14 cellular contexts compared by ENCODE assay signal in genomic region chr10:97738616-97739015, GRCh38. TPM values are rescaled to one million over a fixed set of nuclear protein-coding genes. Genes with fewer than 3 reads are reported as not detected.
DNase-seq lines count a peak whose midpoint lies in the region; ATAC-seq and TF ChIP-seq lines count a peak whose summit lies in the region.
"Had no signal": no experiment of that assay in that cellular context is flagged by ENCODE, and none has a peak within 500 bp of the region (broad histone marks: within the 10 kb centered on the region; RNA-seq: fewer than 3 reads in every experiment).

No MANE protein-coding gene starts in this region.

- peaks cover 10% of the 10 kb centered on the region; the same call in 1 of the 2 replicates for H3K9me2 ChIP-seq in GM23338 (ENCODE audit: insufficient read depth)

- DNase-seq in GM23338 (ENCODE audit: low spot score) = no peak
- no peak for DNase-seq in activated naive CD8-positive, alpha-beta T cell treated with anti-CD3 and anti-CD28 coated beads, Interleukin-2, amount 10 ng/mL, durations not matched to agents 7 days and 5 days
- DNase-seq in memory B cell (ENCODE audit: low spot score in 2 of 2) = no peak
- no peak for DNase-seq in G401 (ENCODE audit: low spot score)
- DNase-seq in GM20000 (ENCODE audit: low spot score) = no peak
- DNase-seq: activated CD4-positive, alpha-beta T cell treated with anti-CD3 and anti-CD28 coated beads for 48 hours; central memory CD4-positive, alpha-beta T cell; hippocampal formation; NCI-H2227 treated with DMSO at 0.1 percent for 48 hours; Right ventricle myocardium superior; stimulated activated CD4-positive, alpha-beta T cell treated with anti-CD3 and anti-CD28 coated beads, Interleukin-2, amount 100 ng/mL, for 48 hours had no signal

- H3K27ac Mint-ChIP-seq in GM23338 (no peak overlapping the region), memory B cell (peak overlapping the region; percentile 97)
- no peak overlapping the region for H3K27ac Mint-ChIP-seq in activated naive CD8-positive, alpha-beta T cell treated with anti-CD3 and anti-CD28 coated beads, Interleukin-2, amount 10 ng/mL, durations not matched to agents 7 days and 5 days

- H3K4me3 Mint-ChIP-seq in GM23338 (peak overlapping the region; percentile 87), memory B cell (peak overlapping the region; percentile 98)
- H3K4me3 Mint-ChIP-seq in activated naive CD8-positive, alpha-beta T cell treated with anti-CD3 and anti-CD28 coated beads, Interleukin-2, amount 10 ng/mL, durations not matched to agents 7 days and 5 days = peak overlapping the region; percentile 96

- H2AFZ ChIP-seq in ACC112 (ENCODE audit: low read length, unreplicated experiment) = no peak overlapping the region
- no peak overlapping the region for H2AFZ ChIP-seq in GM23338

- ATAC-seq in GM23338 = no peak
- no peak for ATAC-seq in activated naive CD8-positive, alpha-beta T cell treated with anti-CD3 and anti-CD28 coated beads, Interleukin-2, amount 10 ng/mL, durations not matched to agents 7 days and 5 days (ENCODE audit: low read depth)
- ATAC-seq in memory B cell (ENCODE audit: low read depth) = no peak
- no peak for ATAC-seq in HG02763 (IDR thresholded peaks at IDR 0.05; ENCODE audit: unreplicated experiment)
- no peak for ATAC-seq in GM19397 (IDR thresholded peaks at IDR 0.05; ENCODE audit: unreplicated experiment)

- peaks cover 18% of the 10 kb centered on the region for H4K20me1 ChIP-seq in GM23338 (replicated peaks; ENCODE audit: insufficient read depth)

- POLR2A ChIA-PET in activated naive CD8-positive, alpha-beta T cell treated with anti-CD3 and anti-CD28 coated beads, Interleukin-2, amount 10 ng/mL, durations not matched to agents 7 days and 5 days (lab: Charles Lee) = interaction anchor here (0.6 to 0.9 kb wide), 2 partner anchors 15 to 1877 kb away, joined by 3 read pairs; no protein-coding TSS in a partner anchor

- H3K36me3 ChIP-seq in ACC112 (ENCODE audit: insufficient read depth, low read length) (peaks cover 3% of the 10 kb centered on the region; the same call in 1 of the 2 replicates), GM23338 (ENCODE audit: insufficient read depth) (peaks cover 9% of the 10 kb centered on the region; the same call in 1 of the 2 replicates)

- peaks cover 29% of the 10 kb centered on the region for H3K27me3 Mint-ChIP-seq in GM23338 (ENCODE audit: insufficient read depth, low read depth, poor library complexity)
- H3K27me3 Mint-ChIP-seq in activated naive CD8-positive, alpha-beta T cell treated with anti-CD3 and anti-CD28 coated beads, Interleukin-2, amount 10 ng/mL, durations not matched to agents 7 days and 5 days = no peaks in the 10 kb centered on the region
- no peaks in the 10 kb centered on the region for H3K27me3 Mint-ChIP-seq in memory B cell

- no peaks in the 10 kb centered on the region for H3K27me3 ChIP-seq in ACC112 (ENCODE audit: insufficient read depth, low read length)
- peaks cover 27% of the 10 kb centered on the region for H3K27me3 ChIP-seq in GM23338 (ENCODE audit: insufficient read depth)

- in situ Hi-C loops in G401 (cut with HindIII; ENCODE audit: low sequenced_read_pairs) = no loop called here

- H3K4me1 Mint-ChIP-seq in GM23338 (peaks cover 11% of the 10 kb centered on the region), memory B cell (peaks cover 42% of the 10 kb centered on the region)
- peaks cover 36% of the 10 kb centered on the region for H3K4me1 Mint-ChIP-seq in activated naive CD8-positive, alpha-beta T cell treated with anti-CD3 and anti-CD28 coated beads, Interleukin-2, amount 10 ng/mL, durations not matched to agents 7 days and 5 days

- H3K4me3 ChIP-seq in ACC112 (ENCODE audit: low read depth, low read length) (peak overlapping the region; percentile 91), GM23338 (0 out of 2 replicates have a peak overlapping the region, but pooled peaks have one; percentile 20)

- H3K27ac ChIP-seq in ACC112 (ENCODE audit: low read depth, low read length) (no peak overlapping the region), GM23338 (ENCODE audit: low read depth) (no peak overlapping the region)

- peak overlapping the region; percentile 94; the same call in 1 of the 2 replicates for H3K4me2 ChIP-seq in GM23338

- no peaks in the 10 kb centered on the region for H3F3A ChIP-seq in GM23338 (replicated peaks; ENCODE audit: low read depth)

- H3K9me3 Mint-ChIP-seq in GM23338 (peaks cover 16% of the 10 kb centered on the region), memory B cell (no peaks in the 10 kb centered on the region)
- H3K9me3 Mint-ChIP-seq in activated naive CD8-positive, alpha-beta T cell treated with anti-CD3 and anti-CD28 coated beads, Interleukin-2, amount 10 ng/mL, durations not matched to agents 7 days and 5 days = no peaks in the 10 kb centered on the region

- H3K79me2 ChIP-seq in ACC112 (ENCODE audit: control insufficient read depth, insufficient read depth, low read length, unreplicated experiment) = peaks cover 48% of the 10 kb centered on the region
- H3K79me2 ChIP-seq in GM23338 (replicated peaks; ENCODE audit: insufficient read depth) = peaks cover 56% of the 10 kb centered on the region

- H3K4me1 ChIP-seq in ACC112 (ENCODE audit: control insufficient read depth, insufficient read depth, low read length, unreplicated experiment) = peaks cover 15% of the 10 kb centered on the region
- peaks cover 6% of the 10 kb centered on the region for H3K4me1 ChIP-seq in GM23338 (ENCODE audit: insufficient read depth)

- TF ChIP-seq CTCF in GM23338 (conservative IDR thresholded peaks at IDR 0.05; ENCODE audit: low read depth in 2 of 2) = no peak
- TF ChIP-seq CTCF in GM20000 (IDR thresholded peaks at IDR 0.05; ENCODE audit: extremely low read depth, missing control alignments) = no peak

- H3K36me3 Mint-ChIP-seq in GM23338 (ENCODE audit: low read depth) (peaks cover 62% of the 10 kb centered on the region), memory B cell (peaks cover 20% of the 10 kb centered on the region)
- peaks cover 25% of the 10 kb centered on the region for H3K36me3 Mint-ChIP-seq in activated naive CD8-positive, alpha-beta T cell treated with anti-CD3 and anti-CD28 coated beads, Interleukin-2, amount 10 ng/mL, durations not matched to agents 7 days and 5 days

RNA-seq across cellular contexts. Expression of gene ZFYVE27, which starts 1.7 kb away (rescaled TPM):
- total RNA-seq in GM23338 (2014; rRNA removed; shearing (Covaris generic)) = 20.7 and 25.8 TPM in 2 replicates
- polyA plus RNA-seq in GM23338 (2016; fragmentation: Nextera tagmentation; extraction: Ambion mirVana) = 13.3 and 15.0 TPM in 2 replicates
- total RNA-seq in activated naive CD8-positive, alpha-beta T cell treated with anti-CD3 and anti-CD28 coated beads, Interleukin-2, amount 10 ng/mL, durations not matched to agents 7 days and 5 days = 10 to 100 TPM; 36.9 to 43.4 TPM
- total RNA-seq in G401 (2014; rRNA removed; shearing (Covaris generic)) = 21.8 and 24.8 TPM in 2 replicates

RNA-seq across cellular contexts. Expression of gene MARVELD1, which starts 25.1 kb away (rescaled TPM):
- total RNA-seq in GM23338 (2014; rRNA removed; shearing (Covaris generic)) = 19.3 and 23.7 TPM in 2 replicates
- polyA plus RNA-seq in GM23338 (2016; fragmentation: Nextera tagmentation; extraction: Ambion mirVana) = 7.3 and 8.7 TPM in 2 replicates
- 1 to 10 TPM; 2.6 to 3.3 TPM for total RNA-seq in activated naive CD8-positive, alpha-beta T cell treated with anti-CD3 and anti-CD28 coated beads, Interleukin-2, amount 10 ng/mL, durations not matched to agents 7 days and 5 days
- 35.0 and 61.1 TPM in 2 replicates for total RNA-seq in G401 (2014; rRNA removed; shearing (Covaris generic))

RNA-seq across cellular contexts. Expression of gene SFRP5, which starts 33.2 kb away (rescaled TPM):
- total RNA-seq in GM23338 (2014; rRNA removed; shearing (Covaris generic)) = 3.5 and 5.1 TPM in 2 replicates
- polyA plus RNA-seq in GM23338 (2016; fragmentation: Nextera tagmentation; extraction: Ambion mirVana) = 2.4 and 3.4 TPM in 2 replicates
- under 1 TPM; 0.22 to 0.23 TPM for total RNA-seq in activated naive CD8-positive, alpha-beta T cell treated with anti-CD3 and anti-CD28 coated beads, Interleukin-2, amount 10 ng/mL, durations not matched to agents 7 days and 5 days
- not detected in 2 replicates for total RNA-seq in G401 (2014; rRNA removed; shearing (Covaris generic))

RNA-seq across cellular contexts. Expression of gene AVPI1, which starts 51.6 kb away (rescaled TPM):
- 7.4 and 8.2 TPM in 2 replicates for total RNA-seq in GM23338 (2014; rRNA removed; shearing (Covaris generic))
- 7.6 and 8.9 TPM in 2 replicates for polyA plus RNA-seq in GM23338 (2016; fragmentation: Nextera tagmentation; extraction: Ambion mirVana)
- 1 to 10 TPM; 2.4 to 2.9 TPM for total RNA-seq in activated naive CD8-positive, alpha-beta T cell treated with anti-CD3 and anti-CD28 coated beads, Interleukin-2, amount 10 ng/mL, durations not matched to agents 7 days and 5 days
- 19.1 and 24.4 TPM in 2 replicates for total RNA-seq in G401 (2014; rRNA removed; shearing (Covaris generic))
